ENCODE assay signal across 14 cellular contexts in genomic region chr14:97177635-97178034, GRCh38.
DNase-seq lines count a peak whose midpoint lies in the region; ATAC-seq and TF ChIP-seq lines count a peak whose summit lies in the region.
"Had no signal": no experiment of that assay in that cellular context is flagged by ENCODE, and none has a peak within 500 bp of the region (broad histone marks: within the 10 kb centered on the region; RNA-seq: fewer than 3 reads in every experiment).

No MANE protein-coding gene starts in this region.

- H3K4me2 ChIP-seq in PC-3 (ENCODE audit: low read length): no peak overlapping the region
- H3K4me2 ChIP-seq: KMS-11 had no signal

- H3K9me3 Mint-ChIP-seq in activated naive CD4-positive, alpha-beta T cell treated with anti-CD3 and anti-CD28 coated beads for 36 hours: no peaks in the 10 kb centered on the region
- H3K9me3 Mint-ChIP-seq in neural crest cell: peaks cover 6% of the 10 kb centered on the region

- peaks cover 37% of the 10 kb centered on the region for H3K4me1 Mint-ChIP-seq in activated naive CD4-positive, alpha-beta T cell treated with anti-CD3 and anti-CD28 coated beads for 36 hours (ENCODE audit: low read depth)
- no peaks in the 10 kb centered on the region for H3K4me1 Mint-ChIP-seq in neural crest cell

- CTCF ChIA-PET in activated naive CD4-positive, alpha-beta T cell treated with anti-CD3 and anti-CD28 coated beads for 36 hours (lab: Charles Lee): no interaction called here
- CTCF ChIA-PET in PC-3 (lab: Charles Lee): no interaction called here

- H3K4me1 ChIP-seq in PC-3 (ENCODE audit: insufficient read depth, low read length): peaks cover 40% of the 10 kb centered on the region
- H3K4me1 ChIP-seq: right atrium auricular region, stomach had no signal

- H3K27me3 ChIP-seq in PC-3 (ENCODE audit: low read length): no peaks in the 10 kb centered on the region
- H3K27me3 ChIP-seq in dorsolateral prefrontal cortex: peaks cover 0 to 21% (median 0%) of the 10 kb centered on the region in 45 donors
- H3K27me3 ChIP-seq: right atrium auricular region had no signal

- TF ChIP-seq CTCF in PC-3 (conservative IDR thresholded peaks at IDR 0.05; ENCODE audit: low read depth, low read length): no peak
- no peak for TF ChIP-seq CTCF in neural crest cell (conservative IDR thresholded peaks at IDR 0.05)
- TF ChIP-seq CTCF in dorsolateral prefrontal cortex (IDR thresholded peaks at IDR 0.05 in 54 of 56, conservative IDR thresholded peaks at IDR 0.05 in 2 of 56; ENCODE audit: low read depth in 1 of 56, partially characterized antibody in 56 of 56): no peak

- H3K27ac ChIP-seq in PC-3 (ENCODE audit: low read length) (peak overlapping the region; percentile 77; the same call in 1 of the 2 replicates), dorsolateral prefrontal cortex (no peak overlapping the region)
- H3K27ac ChIP-seq: KMS-11, neutrophil, right atrium auricular region, stomach had no signal

- no peaks in the 10 kb centered on the region for H3K36me3 Mint-ChIP-seq in activated naive CD4-positive, alpha-beta T cell treated with anti-CD3 and anti-CD28 coated beads for 36 hours (ENCODE audit: low read depth)
- no peaks in the 10 kb centered on the region for H3K36me3 Mint-ChIP-seq in neural crest cell (ENCODE audit: low read depth)

- H3K4me3 ChIP-seq in PC-3 (ENCODE audit: low read length) (no peak overlapping the region), dorsolateral prefrontal cortex (no peak overlapping the region)
- H3K4me3 ChIP-seq: right atrium auricular region, stomach had no signal

- intact Hi-C loops in activated naive CD4-positive, alpha-beta T cell treated with anti-CD3 and anti-CD28 coated beads for 36 hours (cut with micrococcal nuclease): loop anchor here (1.0 to 10.0 kb wide), 5 partner anchors 41 to 801 kb away; no protein-coding TSS in a partner anchor
- intact Hi-C loops in PC-3 (cut with micrococcal nuclease): loop anchor here (2.0 kb wide), 1 partner anchor 71 kb away; no protein-coding TSS in a partner anchor
- intact Hi-C loops in dorsolateral prefrontal cortex (cut with DNase I): no loop called here

- no peak overlapping the region for H3K4me3 Mint-ChIP-seq in activated naive CD4-positive, alpha-beta T cell treated with anti-CD3 and anti-CD28 coated beads for 36 hours
- H3K4me3 Mint-ChIP-seq in neural crest cell: no peak overlapping the region
- H3K4me3 Mint-ChIP-seq: activated CD4-positive, alpha-beta T cell treated with anti-CD3 and anti-CD28 coated beads, Interleukin-2, amount 10 ng/mL, durations not matched to agents 7 days and 5 days; activated T-cell treated with anti-CD3 and anti-CD28 coated beads, Interleukin-2, amount 50 U/mL, for 4 hours had no signal

- H3K36me3 ChIP-seq in PC-3 (ENCODE audit: low read depth, low read length): no peaks in the 10 kb centered on the region
- H3K36me3 ChIP-seq: neutrophil, right atrium auricular region, stomach had no signal

- H3F3A ChIP-seq in PC-3 (ENCODE audit: low read length, unreplicated experiment): no peaks in the 10 kb centered on the region

- H3K27ac Mint-ChIP-seq in activated naive CD4-positive, alpha-beta T cell treated with anti-CD3 and anti-CD28 coated beads for 36 hours: no peak overlapping the region
- H3K27ac Mint-ChIP-seq in neural crest cell (ENCODE audit: unreplicated experiment): peak overlapping the region; percentile 30
- H3K27ac Mint-ChIP-seq: activated CD4-positive, alpha-beta T cell treated with anti-CD3 and anti-CD28 coated beads, Interleukin-2, amount 10 ng/mL, durations not matched to agents 7 days and 5 days had no signal

- H3K79me2 ChIP-seq in PC-3 (ENCODE audit: low read length): no peaks in the 10 kb centered on the region

- peak; percentile 33 for DNase-seq in activated naive CD4-positive, alpha-beta T cell treated with anti-CD3 and anti-CD28 coated beads for 36 hours
- no peak for DNase-seq in activated naive CD4-positive, alpha-beta T cell treated with Interleukin-2 at 50 U/mL for 16 hours
- DNase-seq in PC-3: no peak
- DNase-seq in neural crest cell (ENCODE audit: low read depth, low spot score): no peak
- no peak for DNase-seq in NCI-H82 (lab: John Stamatoyannopoulos, UW)
- DNase-seq in dorsolateral prefrontal cortex: no peak
- DNase-seq: stomach had no signal

- no peaks in the 10 kb centered on the region for H3K9me2 ChIP-seq in PC-3 (replicated peaks; ENCODE audit: low read length)

- no peak overlapping the region for H2AFZ ChIP-seq in PC-3 (ENCODE audit: low read length)

- ATAC-seq in GM19397 (IDR thresholded peaks at IDR 0.05; ENCODE audit: unreplicated experiment) (peak; percentile 51), PC-3 (no peak), HG02623 (IDR thresholded peaks at IDR 0.05; ENCODE audit: unreplicated experiment) (no peak)

- H3K9me3 ChIP-seq in PC-3 (ENCODE audit: low read length): no peaks in the 10 kb centered on the region
- H3K9me3 ChIP-seq: neutrophil, right atrium auricular region, stomach had no signal

- POLR2A ChIA-PET in PC-3 (lab: Charles Lee; ENCODE audit: unreplicated experiment): no interaction called here

- H4K20me1 ChIP-seq in PC-3 (ENCODE audit: low read length): no peaks in the 10 kb centered on the region

- H3K9ac ChIP-seq in PC-3 (ENCODE audit: low read length): peak overlapping the region; percentile 14; the same call in 1 of the 2 replicates
- H3K9ac ChIP-seq: KMS-11 had no signal

- no peaks in the 10 kb centered on the region for H3K27me3 Mint-ChIP-seq in activated naive CD4-positive, alpha-beta T cell treated with anti-CD3 and anti-CD28 coated beads for 36 hours (ENCODE audit: low read depth)
- H3K27me3 Mint-ChIP-seq in neural crest cell (ENCODE audit: low read depth): no peaks in the 10 kb centered on the region
- H3K27me3 Mint-ChIP-seq: activated CD4-positive, alpha-beta T cell treated with anti-CD3 and anti-CD28 coated beads, Interleukin-2, amount 10 ng/mL, durations not matched to agents 7 days and 5 days had no signal

- no TSS peak for BruUV-seq in PC-3 (replicated peaks; lab: Mats Ljungman, UMichigan)

Comparison
In these comparisons a context has a peak if more than half of its experiments do, and no peak if none do; other contexts are left out.
1. intact Hi-C loops: an anchor here in activated naive CD4-positive, alpha-beta T cell treated with anti-CD3 and anti-CD28 coated beads for 36 hours (1.0 to 10.0 kb wide) and PC-3 (2.0 kb wide); none called in dorsolateral prefrontal cortex.